Comparison of ENCODE assay signal across 28 cellular contexts in genomic region chr19:35429698-35430097, GRCh38. TPM values are rescaled to one million over a fixed set of nuclear protein-coding genes. Genes with fewer than 3 reads are reported as not detected.
"Had no signal": no experiment of that assay in that cellular context is flagged by ENCODE, and none has a peak within 500 bp of the region (broad histone marks: within the 10 kb centered on the region; RNA-seq: fewer than 3 reads in every experiment).

No MANE protein-coding gene starts in this region.

- H3K27ac ChIP-seq: breast epithelium, coronary artery, esophagus muscularis mucosa, left ventricle myocardium inferior, parathyroid adenoma, right lobe of liver, thoracic aorta, upper lobe of right lung had no signal

- H3K36me3 ChIP-seq: breast epithelium, esophagus muscularis mucosa, left ventricle myocardium inferior, right lobe of liver, thoracic aorta, upper lobe of right lung had no signal

- H3K27me3 ChIP-seq: breast epithelium, right lobe of liver, upper lobe of right lung had no signal

- H3K4me3 ChIP-seq: breast epithelium, coronary artery, esophagus muscularis mucosa, left ventricle myocardium inferior, right lobe of liver, skin epidermis, thoracic aorta, upper lobe of right lung had no signal

- ATAC-seq: activated T-cell treated with anti-CD3 and anti-CD28 coated beads, Interleukin-2, amount 50 U/mL, for 72 hours; right lobe of liver; stimulated activated naive B cell treated with anti-CD40 and anti-IgM and Interleukin-4, amounts not matched to agents 10 μg/mL and 1 μg/mL and 100 μg/mL, for 72 hours had no signal

- DNase-seq: activated CD4-positive, alpha-beta memory T cell treated with anti-CD3 and anti-CD28 coated beads for 36 hours; activated CD4-positive, alpha-beta T cell treated with anti-CD3 and anti-CD28 coated beads for 4 hours; activated CD4-positive, CD25-positive, alpha-beta regulatory T cell; activated effector memory CD4-positive, alpha-beta T cell treated with Interleukin-2 at 50 U/mL for 16 hours; activated naive CD4-positive, alpha-beta T cell treated with anti-CD3 and anti-CD28 coated beads for 36 hours; activated naive CD8-positive, alpha-beta T cell treated with anti-CD3 and anti-CD28 coated beads, Interleukin-2, amount 10 ng/mL, durations not matched to agents 7 days and 5 days; activated T-cell treated with anti-CD3 and anti-CD28 coated beads, Interleukin-2, amount 50 U/mL, for 72 hours; amniotic stem cell; glutamatergic neuron; hippocampal formation; mammary epithelial cell; nephron progenitor cell; nucleus accumbens; right lobe of liver; stimulated activated CD4-positive, alpha-beta T cell treated with anti-CD3 and anti-CD28 coated beads, Interleukin-15, amount 100 ng/mL, for 24 hours; stimulated activated CD4-positive, alpha-beta T cell treated with anti-CD3 and anti-CD28 coated beads, Interleukin-2, amount 100 ng/mL, for 48 hours; stimulated activated CD8-positive, alpha-beta memory T cell treated with anti-CD3 and anti-CD28 coated beads, Interleukin-4, amount 100 ng/mL, for 48 hours; stimulated activated naive B cell treated with anti-CD40 and anti-IgM and Interleukin-4, amounts not matched to agents 10 μg/mL and 1 μg/mL and 100 μg/mL, for 72 hours; T1000; upper lobe of right lung had no signal

- H3K9me3 ChIP-seq: right lobe of liver, thoracic aorta, upper lobe of right lung had no signal

- FAIRE-seq: frontal cortex had no signal

- H3K4me1 ChIP-seq: breast epithelium had no signal

- H3K9ac ChIP-seq: parathyroid adenoma had no signal

RNA-seq across cellular contexts. Expression of gene FFAR2, which starts 18.4 kb away (rescaled TPM):
- total RNA-seq: activated CD4-positive, alpha-beta memory T cell treated with anti-CD3 and anti-CD28 coated beads for 36 hours; activated naive CD4-positive, alpha-beta T cell treated with anti-CD3 and anti-CD28 coated beads for 36 hours; activated naive CD8-positive, alpha-beta T cell treated with anti-CD3 and anti-CD28 coated beads, Interleukin-2, amount 10 ng/mL, durations not matched to agents 7 days and 5 days; activated T-cell treated with anti-CD3 and anti-CD28 coated beads, Interleukin-2, amount 50 U/mL, for 72 hours; mammary epithelial cell had no signal
- polyA plus RNA-seq: mammary epithelial cell had no signal

RNA-seq across cellular contexts. Expression of gene GPR42, which starts 58.8 kb away (rescaled TPM):
- total RNA-seq: activated naive CD8-positive, alpha-beta T cell treated with anti-CD3 and anti-CD28 coated beads, Interleukin-2, amount 10 ng/mL, durations not matched to agents 7 days and 5 days; frontal cortex; left ventricle myocardium inferior; mammary epithelial cell; right lobe of liver; thoracic aorta; upper lobe of right lung had no signal
- polyA plus RNA-seq: mammary epithelial cell had no signal
